In the genomic region with DNA sequence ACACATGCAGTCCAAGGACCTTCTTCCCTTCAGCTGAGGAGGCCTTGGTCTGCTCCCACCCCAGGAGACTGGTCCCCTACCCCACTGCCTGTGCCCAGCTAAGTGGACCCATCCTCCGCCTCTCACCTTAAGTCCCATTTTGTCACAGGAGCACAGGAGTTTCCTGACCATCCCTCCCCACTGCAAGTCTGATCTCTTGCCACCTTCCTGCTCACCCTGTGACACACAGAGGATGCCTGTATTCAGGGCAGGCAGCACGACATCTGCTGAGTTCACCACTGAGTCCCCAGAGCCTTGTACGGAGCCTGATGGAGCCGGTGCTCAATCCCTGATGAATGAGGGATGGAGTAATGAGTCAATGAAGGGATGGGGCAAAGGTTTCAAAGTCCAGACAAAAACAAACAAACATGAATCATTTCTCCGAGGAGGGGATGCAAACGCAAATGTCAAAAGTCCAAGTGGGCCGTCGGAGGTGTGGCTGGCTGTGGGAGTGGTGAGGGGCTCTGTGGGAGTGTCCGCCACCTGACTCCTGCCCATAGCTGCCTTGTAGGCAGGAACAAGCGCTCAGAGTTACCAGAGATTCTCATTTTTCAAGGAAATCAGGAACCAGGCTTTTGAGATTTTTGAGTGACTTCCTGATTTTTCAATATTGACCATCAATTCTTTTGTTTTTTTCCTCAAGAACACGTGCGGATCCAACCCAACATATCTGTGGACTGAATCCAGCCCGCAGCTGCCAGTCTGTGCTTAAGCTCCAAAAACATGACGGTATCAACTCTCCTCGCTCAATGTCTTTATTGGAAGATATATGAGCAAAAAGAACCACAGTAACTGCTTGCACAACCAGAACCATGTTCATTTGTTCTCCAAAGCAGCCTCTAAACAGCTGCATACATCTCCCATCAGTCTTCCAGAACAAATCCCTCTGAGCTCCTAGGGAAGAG, we compare ENCODE assay signal across 1 cellular context.
TF ChIP-seq lines count a peak whose summit lies in the region.

No MANE protein-coding gene starts in this region.

TF ChIP-seq in HepG2, 621 proteins besides CTCF, POLR2A, EP300 and RAD21 (continued from another document and continues in another):
- no peak for TF ChIP-seq ZNF775 (CRISPR knock-in tag; IDR thresholded peaks at IDR 0.05; ENCODE audit: borderline replicate concordance)
- no peak for TF ChIP-seq ZNF274 (CRISPR knock-in tag; IDR thresholded peaks at IDR 0.05)
- TF ChIP-seq THAP11 (CRISPR knock-in tag; IDR thresholded peaks at IDR 0.05): no peak; the same call in 1 of the 2 replicates
- peak; percentile 85; the same call in 1 of the 2 replicates for TF ChIP-seq SP4 (CRISPR knock-in tag; IDR thresholded peaks at IDR 0.05)
- TF ChIP-seq, protein P1, sequence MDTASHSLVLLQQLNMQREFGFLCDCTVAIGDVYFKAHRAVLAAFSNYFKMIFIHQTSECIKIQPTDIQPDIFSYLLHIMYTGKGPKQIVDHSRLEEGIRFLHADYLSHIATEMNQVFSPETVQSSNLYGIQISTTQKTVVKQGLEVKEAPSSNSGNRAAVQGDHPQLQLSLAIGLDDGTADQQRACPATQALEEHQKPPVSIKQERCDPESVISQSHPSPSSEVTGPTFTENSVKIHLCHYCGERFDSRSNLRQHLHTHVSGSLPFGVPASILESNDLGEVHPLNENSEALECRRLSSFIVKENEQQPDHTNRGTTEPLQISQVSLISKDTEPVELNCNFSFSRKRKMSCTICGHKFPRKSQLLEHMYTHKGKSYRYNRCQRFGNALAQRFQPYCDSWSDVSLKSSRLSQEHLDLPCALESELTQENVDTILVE (CRISPR knock-in tag; IDR thresholded peaks at IDR 0.05): no peak
- TF ChIP-seq RNF2 (conservative IDR thresholded peaks at IDR 0.05; ENCODE audit: low read depth): 0 out of 2 replicates have a peak, but pooled peaks have one; percentile 19
- 0 out of 2 replicates have a peak, but pooled peaks have one; percentile 52 for TF ChIP-seq KAT8 (CRISPR knock-in tag; IDR thresholded peaks at IDR 0.05)
- TF ChIP-seq KLF9 (CRISPR knock-in tag; IDR thresholded peaks at IDR 0.05; ENCODE audit: low read depth): peak; percentile 55; the same call in 1 of the 2 replicates
- peak; percentile 31; the same call in 1 of the 2 replicates for TF ChIP-seq NFKB2 (CRISPR knock-in tag; IDR thresholded peaks at IDR 0.05; ENCODE audit: borderline replicate concordance)
- TF ChIP-seq SALL1 (CRISPR knock-in tag; IDR thresholded peaks at IDR 0.05): peak; percentile 94
- 0 out of 2 replicates have a peak, but pooled peaks have one; percentile 42 for TF ChIP-seq ZNF451 (CRISPR knock-in tag; IDR thresholded peaks at IDR 0.05)
- 0 out of 2 replicates have a peak, but pooled peaks have one; percentile 42 for TF ChIP-seq HIVEP1 (CRISPR knock-in tag; IDR thresholded peaks at IDR 0.05)
- TF ChIP-seq, protein P2, sequence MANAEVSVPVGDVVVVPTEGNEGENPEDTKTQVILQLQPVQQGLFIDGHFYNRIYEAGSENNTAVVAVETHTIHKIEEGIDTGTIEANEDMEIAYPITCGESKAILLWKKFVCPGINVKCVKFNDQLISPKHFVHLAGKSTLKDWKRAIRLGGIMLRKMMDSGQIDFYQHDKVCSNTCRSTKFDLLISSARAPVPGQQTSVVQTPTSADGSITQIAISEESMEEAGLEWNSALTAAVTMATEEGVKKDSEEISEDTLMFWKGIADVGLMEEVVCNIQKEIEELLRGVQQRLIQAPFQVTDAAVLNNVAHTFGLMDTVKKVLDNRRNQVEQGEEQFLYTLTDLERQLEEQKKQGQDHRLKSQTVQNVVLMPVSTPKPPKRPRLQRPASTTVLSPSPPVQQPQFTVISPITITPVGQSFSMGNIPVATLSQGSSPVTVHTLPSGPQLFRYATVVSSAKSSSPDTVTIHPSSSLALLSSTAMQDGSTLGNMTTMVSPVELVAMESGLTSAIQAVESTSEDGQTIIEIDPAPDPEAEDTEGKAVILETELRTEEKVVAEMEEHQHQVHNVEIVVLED (CRISPR knock-in tag; IDR thresholded peaks at IDR 0.05; ENCODE audit: borderline replicate concordance): no peak
- TF ChIP-seq, protein P3, sequence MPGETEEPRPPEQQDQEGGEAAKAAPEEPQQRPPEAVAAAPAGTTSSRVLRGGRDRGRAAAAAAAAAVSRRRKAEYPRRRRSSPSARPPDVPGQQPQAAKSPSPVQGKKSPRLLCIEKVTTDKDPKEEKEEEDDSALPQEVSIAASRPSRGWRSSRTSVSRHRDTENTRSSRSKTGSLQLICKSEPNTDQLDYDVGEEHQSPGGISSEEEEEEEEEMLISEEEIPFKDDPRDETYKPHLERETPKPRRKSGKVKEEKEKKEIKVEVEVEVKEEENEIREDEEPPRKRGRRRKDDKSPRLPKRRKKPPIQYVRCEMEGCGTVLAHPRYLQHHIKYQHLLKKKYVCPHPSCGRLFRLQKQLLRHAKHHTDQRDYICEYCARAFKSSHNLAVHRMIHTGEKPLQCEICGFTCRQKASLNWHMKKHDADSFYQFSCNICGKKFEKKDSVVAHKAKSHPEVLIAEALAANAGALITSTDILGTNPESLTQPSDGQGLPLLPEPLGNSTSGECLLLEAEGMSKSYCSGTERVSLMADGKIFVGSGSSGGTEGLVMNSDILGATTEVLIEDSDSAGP (CRISPR knock-in tag; IDR thresholded peaks at IDR 0.05; ENCODE audit: borderline replicate concordance): peak; percentile 79
- no peak for TF ChIP-seq ZSCAN31 (CRISPR knock-in tag; IDR thresholded peaks at IDR 0.05; ENCODE audit: low read depth)
- peak in 1 of 2 experiments; percentile 79; a peak in 2 of 4 replicates for TF ChIP-seq KLF16 (CRISPR knock-in tag; IDR thresholded peaks at IDR 0.05)
- TF ChIP-seq, protein P4, sequence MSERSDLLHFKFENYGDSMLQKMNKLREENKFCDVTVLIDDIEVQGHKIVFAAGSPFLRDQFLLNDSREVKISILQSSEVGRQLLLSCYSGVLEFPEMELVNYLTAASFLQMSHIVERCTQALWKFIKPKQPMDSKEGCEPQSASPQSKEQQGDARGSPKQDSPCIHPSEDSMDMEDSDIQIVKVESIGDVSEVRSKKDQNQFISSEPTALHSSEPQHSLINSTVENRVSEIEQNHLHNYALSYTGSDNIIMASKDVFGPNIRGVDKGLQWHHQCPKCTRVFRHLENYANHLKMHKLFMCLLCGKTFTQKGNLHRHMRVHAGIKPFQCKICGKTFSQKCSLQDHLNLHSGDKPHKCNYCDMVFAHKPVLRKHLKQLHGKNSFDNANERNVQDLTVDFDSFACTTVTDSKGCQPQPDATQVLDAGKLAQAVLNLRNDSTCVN (CRISPR knock-in tag; IDR thresholded peaks at IDR 0.05; ENCODE audit: borderline replicate concordance): no peak
- TF ChIP-seq, protein P5, sequence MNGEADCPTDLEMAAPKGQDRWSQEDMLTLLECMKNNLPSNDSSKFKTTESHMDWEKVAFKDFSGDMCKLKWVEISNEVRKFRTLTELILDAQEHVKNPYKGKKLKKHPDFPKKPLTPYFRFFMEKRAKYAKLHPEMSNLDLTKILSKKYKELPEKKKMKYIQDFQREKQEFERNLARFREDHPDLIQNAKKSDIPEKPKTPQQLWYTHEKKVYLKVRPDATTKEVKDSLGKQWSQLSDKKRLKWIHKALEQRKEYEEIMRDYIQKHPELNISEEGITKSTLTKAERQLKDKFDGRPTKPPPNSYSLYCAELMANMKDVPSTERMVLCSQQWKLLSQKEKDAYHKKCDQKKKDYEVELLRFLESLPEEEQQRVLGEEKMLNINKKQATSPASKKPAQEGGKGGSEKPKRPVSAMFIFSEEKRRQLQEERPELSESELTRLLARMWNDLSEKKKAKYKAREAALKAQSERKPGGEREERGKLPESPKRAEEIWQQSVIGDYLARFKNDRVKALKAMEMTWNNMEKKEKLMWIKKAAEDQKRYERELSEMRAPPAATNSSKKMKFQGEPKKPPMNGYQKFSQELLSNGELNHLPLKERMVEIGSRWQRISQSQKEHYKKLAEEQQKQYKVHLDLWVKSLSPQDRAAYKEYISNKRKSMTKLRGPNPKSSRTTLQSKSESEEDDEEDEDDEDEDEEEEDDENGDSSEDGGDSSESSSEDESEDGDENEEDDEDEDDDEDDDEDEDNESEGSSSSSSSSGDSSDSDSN (CRISPR knock-in tag; IDR thresholded peaks at IDR 0.05): peak; percentile 57; the same call in 1 of the 2 replicates
- no peak for TF ChIP-seq SNRNP70 (IDR thresholded peaks at IDR 0.05; ENCODE audit: low read depth, low read length)
- TF ChIP-seq TEAD3 (CRISPR knock-in tag; optimal IDR thresholded peaks at IDR 0.05; ENCODE audit: borderline replicate concordance): peak; percentile 66
- TF ChIP-seq FLYWCH1 (CRISPR knock-in tag; IDR thresholded peaks at IDR 0.05): no peak
- TF ChIP-seq HDAC2 (CRISPR knock-in tag; IDR thresholded peaks at IDR 0.05): peak; percentile 98
- TF ChIP-seq TOPORS (CRISPR knock-in tag; IDR thresholded peaks at IDR 0.05): peak; percentile 70; the same call in 1 of the 2 replicates
- no peak for TF ChIP-seq TAF1 (CRISPR knock-in tag; IDR thresholded peaks at IDR 0.05)
- TF ChIP-seq NFRKB (IDR thresholded peaks at IDR 0.05): no peak
- no peak; the same call in 1 of the 2 replicates for TF ChIP-seq ZNF33B (CRISPR knock-in tag; IDR thresholded peaks at IDR 0.05)
- 0 out of 2 replicates have a peak, but pooled peaks have one; percentile 20 for TF ChIP-seq MEIS2 (CRISPR knock-in tag; IDR thresholded peaks at IDR 0.05)
- TF ChIP-seq ZC3H4 (CRISPR knock-in tag; IDR thresholded peaks at IDR 0.05; ENCODE audit: borderline replicate concordance): no peak
- TF ChIP-seq, protein P6, sequence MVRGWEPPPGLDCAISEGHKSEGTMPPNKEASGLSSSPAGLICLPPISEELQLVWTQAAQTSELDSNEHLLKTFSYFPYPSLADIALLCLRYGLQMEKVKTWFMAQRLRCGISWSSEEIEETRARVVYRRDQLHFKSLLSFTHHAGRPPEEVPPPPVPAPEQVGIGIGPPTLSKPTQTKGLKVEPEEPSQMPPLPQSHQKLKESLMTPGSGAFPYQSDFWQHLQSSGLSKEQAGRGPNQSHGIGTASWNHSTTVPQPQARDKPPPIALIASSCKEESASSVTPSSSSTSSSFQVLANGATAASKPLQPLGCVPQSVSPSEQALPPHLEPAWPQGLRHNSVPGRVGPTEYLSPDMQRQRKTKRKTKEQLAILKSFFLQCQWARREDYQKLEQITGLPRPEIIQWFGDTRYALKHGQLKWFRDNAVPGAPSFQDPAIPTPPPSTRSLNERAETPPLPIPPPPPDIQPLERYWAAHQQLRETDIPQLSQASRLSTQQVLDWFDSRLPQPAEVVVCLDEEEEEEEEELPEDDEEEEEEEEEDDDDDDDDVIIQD (CRISPR knock-in tag; IDR thresholded peaks at IDR 0.05; ENCODE audit: low read depth): peak; percentile 49; the same call in 1 of the 2 replicates
- TF ChIP-seq CEBPG (CRISPR knock-in tag; IDR thresholded peaks at IDR 0.05): peak; percentile 80
- TF ChIP-seq, protein P7, sequence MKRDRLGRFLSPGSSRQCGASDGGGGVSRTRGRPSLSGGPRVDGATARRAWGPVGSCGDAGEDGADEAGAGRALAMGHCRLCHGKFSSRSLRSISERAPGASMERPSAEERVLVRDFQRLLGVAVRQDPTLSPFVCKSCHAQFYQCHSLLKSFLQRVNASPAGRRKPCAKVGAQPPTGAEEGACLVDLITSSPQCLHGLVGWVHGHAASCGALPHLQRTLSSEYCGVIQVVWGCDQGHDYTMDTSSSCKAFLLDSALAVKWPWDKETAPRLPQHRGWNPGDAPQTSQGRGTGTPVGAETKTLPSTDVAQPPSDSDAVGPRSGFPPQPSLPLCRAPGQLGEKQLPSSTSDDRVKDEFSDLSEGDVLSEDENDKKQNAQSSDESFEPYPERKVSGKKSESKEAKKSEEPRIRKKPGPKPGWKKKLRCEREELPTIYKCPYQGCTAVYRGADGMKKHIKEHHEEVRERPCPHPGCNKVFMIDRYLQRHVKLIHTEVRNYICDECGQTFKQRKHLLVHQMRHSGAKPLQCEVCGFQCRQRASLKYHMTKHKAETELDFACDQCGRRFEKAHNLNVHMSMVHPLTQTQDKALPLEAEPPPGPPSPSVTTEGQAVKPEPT (CRISPR knock-in tag; IDR thresholded peaks at IDR 0.05; ENCODE audit: low read depth): no peak
- no peak for TF ChIP-seq ZNF839 (CRISPR knock-in tag; IDR thresholded peaks at IDR 0.05; ENCODE audit: borderline replicate concordance)
- TF ChIP-seq EED (CRISPR knock-in tag; IDR thresholded peaks at IDR 0.05): no peak
- peak; percentile 52; the same call in 1 of the 2 replicates for TF ChIP-seq ARNT2 (CRISPR knock-in tag; IDR thresholded peaks at IDR 0.05; ENCODE audit: low read depth)
- peak; percentile 26; the same call in 1 of the 2 replicates for TF ChIP-seq ZNF556 (CRISPR knock-in tag; IDR thresholded peaks at IDR 0.05; ENCODE audit: borderline replicate concordance)
- TF ChIP-seq, protein P8, sequence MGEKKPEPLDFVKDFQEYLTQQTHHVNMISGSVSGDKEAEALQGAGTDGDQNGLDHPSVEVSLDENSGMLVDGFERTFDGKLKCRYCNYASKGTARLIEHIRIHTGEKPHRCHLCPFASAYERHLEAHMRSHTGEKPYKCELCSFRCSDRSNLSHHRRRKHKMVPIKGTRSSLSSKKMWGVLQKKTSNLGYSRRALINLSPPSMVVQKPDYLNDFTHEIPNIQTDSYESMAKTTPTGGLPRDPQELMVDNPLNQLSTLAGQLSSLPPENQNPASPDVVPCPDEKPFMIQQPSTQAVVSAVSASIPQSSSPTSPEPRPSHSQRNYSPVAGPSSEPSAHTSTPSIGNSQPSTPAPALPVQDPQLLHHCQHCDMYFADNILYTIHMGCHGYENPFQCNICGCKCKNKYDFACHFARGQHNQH (CRISPR knock-in tag; IDR thresholded peaks at IDR 0.05): peak; percentile 73; the same call in 1 of the 2 replicates
- TF ChIP-seq TBP (CRISPR knock-in tag; IDR thresholded peaks at IDR 0.05): no peak
- TF ChIP-seq ZNF589 (CRISPR knock-in tag; conservative IDR thresholded peaks at IDR 0.05): no peak
- no peak for TF ChIP-seq ZNF773 (CRISPR knock-in tag; IDR thresholded peaks at IDR 0.05; ENCODE audit: borderline replicate concordance)
- peak; percentile 99 for TF ChIP-seq RCOR2 (CRISPR knock-in tag; IDR thresholded peaks at IDR 0.05)
- TF ChIP-seq, protein P9, sequence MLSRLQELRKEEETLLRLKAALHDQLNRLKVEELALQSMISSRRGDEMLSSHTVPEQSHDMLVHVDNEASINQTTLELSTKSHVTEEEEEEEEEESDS (CRISPR knock-in tag; IDR thresholded peaks at IDR 0.05; ENCODE audit: borderline replicate concordance): no peak
- no peak for TF ChIP-seq RBAK (CRISPR knock-in tag; IDR thresholded peaks at IDR 0.05)
- TF ChIP-seq CEBPB (IDR thresholded peaks at IDR 0.05; ENCODE audit: borderline replicate concordance, low read depth, low read length): peak; percentile 75
- peak; percentile 58; the same call in 1 of the 2 replicates for TF ChIP-seq ATF7 (IDR thresholded peaks at IDR 0.05)
- no peak; the same call in 1 of the 2 replicates for TF ChIP-seq ATF7 (CRISPR knock-in tag; IDR thresholded peaks at IDR 0.05)
- peak; percentile 34; the same call in 1 of the 2 replicates for TF ChIP-seq PHF8 (CRISPR knock-in tag; IDR thresholded peaks at IDR 0.05)
- no peak for TF ChIP-seq ZNF737 (CRISPR knock-in tag; IDR thresholded peaks at IDR 0.05; ENCODE audit: borderline replicate concordance)
- TF ChIP-seq ZNF24 (IDR thresholded peaks at IDR 0.05): peak; percentile 94
